ENCODE assay signal across 8 cellular contexts in the genomic region with DNA sequence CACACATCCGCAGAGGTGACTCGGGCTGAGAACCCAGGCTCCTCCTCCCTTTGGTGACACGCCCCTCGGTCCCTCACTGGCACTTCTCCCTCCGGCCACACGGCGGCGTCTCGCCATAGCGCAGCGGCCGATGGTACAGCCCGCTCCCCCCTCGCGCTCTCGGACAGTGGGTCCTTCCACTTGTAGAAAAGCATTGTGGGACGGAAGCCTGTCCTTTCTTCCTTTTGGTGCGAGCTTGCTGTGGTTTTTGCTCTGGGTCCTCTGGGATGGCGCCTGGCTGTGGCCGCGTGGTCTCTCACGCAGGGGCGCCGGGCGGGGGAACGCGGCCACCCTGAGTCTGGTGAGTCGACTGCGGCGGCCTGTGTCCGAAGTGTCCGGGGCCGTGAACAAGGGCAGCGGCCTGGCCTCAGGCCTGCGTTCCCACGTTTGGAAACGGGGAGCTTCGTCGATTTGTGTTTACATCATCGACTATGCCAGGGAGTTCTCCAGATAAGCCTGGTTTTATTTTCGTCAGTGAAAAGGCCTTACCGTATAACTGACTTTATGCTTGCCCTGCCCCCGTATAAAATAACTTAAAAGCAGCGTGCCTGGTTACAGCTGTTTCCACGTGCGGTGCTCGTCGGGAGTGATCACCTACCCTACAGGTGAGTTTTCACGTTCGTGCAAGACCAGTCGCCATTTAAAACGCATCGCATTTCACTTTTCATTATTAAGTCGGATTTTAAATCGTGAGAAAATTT.
DNase-seq lines count a peak whose midpoint lies in the region; ATAC-seq and TF ChIP-seq lines count a peak whose summit lies in the region.

No MANE protein-coding gene starts in this region.

- peak overlapping the region; percentile 97 for H3K4me3 Mint-ChIP-seq in activated T-cell treated with anti-CD3 and anti-CD28 coated beads, Interleukin-2, amount 50 U/mL, for 24 hours

- TF ChIP-seq EP300 in Ishikawa (IDR thresholded peaks at IDR 0.05; ENCODE audit: borderline replicate concordance) = peak; percentile 83

- H3F3A ChIP-seq in PC-3 (ENCODE audit: low read length, unreplicated experiment) = peaks cover 5% of the 10 kb centered on the region

- H3K27me3 Mint-ChIP-seq in activated T-cell treated with anti-CD3 and anti-CD28 coated beads, Interleukin-2, amount 50 U/mL, for 24 hours = no peaks in the 10 kb centered on the region

- H3K27me3 ChIP-seq in DND-41 (ENCODE audit: insufficient read depth, low read length, poor library complexity) = no peaks in the 10 kb centered on the region
- no peaks in the 10 kb centered on the region for H3K27me3 ChIP-seq in PC-3 (ENCODE audit: low read length)
- no peaks in the 10 kb centered on the region for H3K27me3 ChIP-seq in esophagus (ENCODE audit: control insufficient read depth in 1 of 2, insufficient read depth in 2 of 2, low read length in 2 of 2)

- H4K20me1 ChIP-seq in DND-41 (ENCODE audit: insufficient read depth, low read length) (peaks cover 12% of the 10 kb centered on the region; the same call in 1 of the 2 replicates), PC-3 (ENCODE audit: low read length) (peaks cover 27% of the 10 kb centered on the region)

- H3K4me1 ChIP-seq in DND-41 (ENCODE audit: insufficient read depth, low read length) = peaks cover 25% of the 10 kb centered on the region
- H3K4me1 ChIP-seq in PC-3 (ENCODE audit: insufficient read depth, low read length) = peaks cover 9% of the 10 kb centered on the region; the same call in 1 of the 2 replicates
- no peaks in the 10 kb centered on the region for H3K4me1 ChIP-seq in esophagus (ENCODE audit: control insufficient read depth in 2 of 2, insufficient read depth in 2 of 2, low read length in 1 of 2)

- peak overlapping the region; percentile 97 for H3K27ac Mint-ChIP-seq in activated T-cell treated with anti-CD3 and anti-CD28 coated beads, Interleukin-2, amount 50 U/mL, for 24 hours

- POLR2A ChIA-PET in PC-3 (lab: Charles Lee; ENCODE audit: unreplicated experiment) = interaction anchor here (0.6 kb wide), 2 partner anchors 163 to 388 kb away, joined by 4 read pairs; no protein-coding TSS in a partner anchor

- intact Hi-C loops in PC-3 (cut with micrococcal nuclease) = loop anchor here (5.0 kb wide), 1 partner anchor 404 kb away; the partner anchor contains the start of gene NREP

- peak overlapping the region; percentile 77 for H3K27ac ChIP-seq in DND-41 (ENCODE audit: low read length)
- H3K27ac ChIP-seq in PC-3 (ENCODE audit: low read length) = peak overlapping the region; percentile 19; the same call in 1 of the 2 replicates
- peak overlapping the region; percentile 64 to 80 for H3K27ac ChIP-seq in esophagus (ENCODE audit: low read depth in 2 of 2, low read length in 1 of 2)

- peak; percentile 51; the same call in 1 of the 2 replicates for TF ChIP-seq RAD21 in Ishikawa (IDR thresholded peaks at IDR 0.05; ENCODE audit: low read depth)

- no peaks in the 10 kb centered on the region for H3K9me2 ChIP-seq in PC-3 (replicated peaks; ENCODE audit: low read length)

- peaks cover 4% of the 10 kb centered on the region for H3K9me3 Mint-ChIP-seq in activated T-cell treated with anti-CD3 and anti-CD28 coated beads, Interleukin-2, amount 50 U/mL, for 24 hours

- ATAC-seq in DND-41 (ENCODE audit: insufficient read depth, low read depth) = peak; percentile 91
- ATAC-seq in GM21619 (IDR thresholded peaks at IDR 0.05; ENCODE audit: unreplicated experiment) = peak; percentile 96
- ATAC-seq in PC-3 = peak; percentile 93

- peaks cover 52% of the 10 kb centered on the region for H3K36me3 Mint-ChIP-seq in activated T-cell treated with anti-CD3 and anti-CD28 coated beads, Interleukin-2, amount 50 U/mL, for 24 hours (ENCODE audit: low read depth)

- H3K9me3 ChIP-seq in DND-41 (ENCODE audit: insufficient read depth, low read length, severe bottlenecking) = no peaks in the 10 kb centered on the region
- no peaks in the 10 kb centered on the region for H3K9me3 ChIP-seq in PC-3 (ENCODE audit: low read length)
- no peaks in the 10 kb centered on the region for H3K9me3 ChIP-seq in esophagus (ENCODE audit: control insufficient read depth in 2 of 2, insufficient read depth in 1 of 2, low read depth in 1 of 2, low read length in 1 of 2)

- H3K4me2 ChIP-seq in DND-41 (ENCODE audit: insufficient read depth, low read length) (peak overlapping the region; percentile 73), PC-3 (ENCODE audit: low read length) (peak overlapping the region; percentile 94)

- H3K4me3 ChIP-seq in DND-41 (ENCODE audit: low read depth in 1 of 2, low read length in 2 of 2) = peak overlapping the region; percentile 58 to 77
- peak overlapping the region; percentile 95 for H3K4me3 ChIP-seq in PC-3 (ENCODE audit: low read length)
- H3K4me3 ChIP-seq in esophagus (ENCODE audit: low read depth in 1 of 2, low read length in 2 of 2) = peak overlapping the region; percentile 93

- peak; percentile 90 for DNase-seq in DND-41
- peak; percentile 90 for DNase-seq in PC-3
- DNase-seq in activated T-cell treated with anti-CD3 and anti-CD28 coated beads, Interleukin-2, amount 50 U/mL, for 24 hours = peak; percentile 98
- peak; percentile 93 for DNase-seq in myocyte (ENCODE audit: low read depth)
- DNase-seq in stimulated activated CD8-positive, alpha-beta memory T cell treated with anti-CD3 and anti-CD28 coated beads, Interleukin-7, amount 100 ng/mL, for 4 hours (ENCODE audit: low read depth in 2 of 2) = peak; percentile 83 to 87

- peak; percentile 100 for TF ChIP-seq CTCF in DND-41 (IDR thresholded peaks at IDR 0.05; ENCODE audit: borderline replicate concordance, extremely low read depth, low read length, poor library complexity, severe bottlenecking)
- peak; percentile 94 for TF ChIP-seq CTCF in PC-3 (conservative IDR thresholded peaks at IDR 0.05; ENCODE audit: low read depth, low read length)

- WGBS in esophagus, 2 donors = 0% methylated on average over 55 of the region's 55 CpGs

- CTCF ChIA-PET in PC-3 (lab: Charles Lee) = interaction anchor here (1.0 to 1.2 kb wide), 2 partner anchors 403 to 649 kb away, joined by 3 to 6 read pairs; partner anchors contain the start of gene STARD4

- H3K79me2 ChIP-seq in DND-41 (ENCODE audit: insufficient read depth, low read length) (peaks cover 25% of the 10 kb centered on the region), PC-3 (ENCODE audit: low read length) (peaks cover 25% of the 10 kb centered on the region)

- H3K9ac ChIP-seq in DND-41 (ENCODE audit: low read depth, low read length) (peak overlapping the region; percentile 80), PC-3 (ENCODE audit: low read length) (peak overlapping the region; percentile 97)

- H3K4me1 Mint-ChIP-seq in activated T-cell treated with anti-CD3 and anti-CD28 coated beads, Interleukin-2, amount 50 U/mL, for 24 hours (ENCODE audit: low read depth) = peaks cover 46% of the 10 kb centered on the region

- H3K36me3 ChIP-seq in DND-41 (ENCODE audit: insufficient read depth, low read length) (peaks cover 40% of the 10 kb centered on the region), PC-3 (ENCODE audit: low read depth, low read length) (peaks cover 45% of the 10 kb centered on the region), esophagus (ENCODE audit: control insufficient read depth in 2 of 2, insufficient read depth in 2 of 2, low read length in 1 of 2) (peaks cover 10 to 12% of the 10 kb centered on the region in 2 donors)

- H2AFZ ChIP-seq in DND-41 (ENCODE audit: low read depth, low read length) (peak overlapping the region; percentile 80), PC-3 (ENCODE audit: low read length) (peak overlapping the region; percentile 92)

- TSS peak; percentile 73 for BruUV-seq in PC-3 (replicated peaks; lab: Mats Ljungman, UMichigan)

TF ChIP-seq in Ishikawa, 13 proteins besides CTCF, POLR2A, EP300 and RAD21:
- TF ChIP-seq TCF12 (IDR thresholded peaks at IDR 0.05; ENCODE audit: low read depth) = peak; percentile 61; the same call in 1 of the 2 replicates
- no peak for TF ChIP-seq EGR1 (IDR thresholded peaks at IDR 0.05)
- TF ChIP-seq FOXM1 (IDR thresholded peaks at IDR 0.05; ENCODE audit: borderline replicate concordance, low read depth) = peak; percentile 43; the same call in 1 of the 2 replicates
- no peak; the same call in 1 of the 2 replicates for TF ChIP-seq CEBPB (IDR thresholded peaks at IDR 0.05)
- TF ChIP-seq, protein P1, sequence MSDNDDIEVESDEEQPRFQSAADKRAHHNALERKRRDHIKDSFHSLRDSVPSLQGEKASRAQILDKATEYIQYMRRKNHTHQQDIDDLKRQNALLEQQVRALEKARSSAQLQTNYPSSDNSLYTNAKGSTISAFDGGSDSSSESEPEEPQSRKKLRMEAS (IDR thresholded peaks at IDR 0.05) = peak; percentile 93
- TF ChIP-seq REST (IDR thresholded peaks at IDR 0.05; ENCODE audit: low read depth) = 0 out of 2 replicates have a peak, but pooled peaks have one; percentile 18
- TF ChIP-seq TAF1 (IDR thresholded peaks at IDR 0.05; ENCODE audit: low read depth) = peak; percentile 99
- TF ChIP-seq YY1 (IDR thresholded peaks at IDR 0.05; ENCODE audit: low read depth) = peak; percentile 77
- peak; percentile 25; the same call in 1 of the 2 replicates for TF ChIP-seq TEAD4 (IDR thresholded peaks at IDR 0.05)

Comparison
In these comparisons a context has a peak if more than half of its experiments do, and no peak if none do; other contexts are left out.
1. Peak in every context shown above with its lines: DNase-seq, ATAC-seq, H3K4me3 ChIP-seq and H3K27ac ChIP-seq.
2. H3K27ac ChIP-seq: peak in every context shown above with its lines; median percentile 77 in DND-41; 72 in esophagus; 19 in PC-3.